In the genomic region with DNA sequence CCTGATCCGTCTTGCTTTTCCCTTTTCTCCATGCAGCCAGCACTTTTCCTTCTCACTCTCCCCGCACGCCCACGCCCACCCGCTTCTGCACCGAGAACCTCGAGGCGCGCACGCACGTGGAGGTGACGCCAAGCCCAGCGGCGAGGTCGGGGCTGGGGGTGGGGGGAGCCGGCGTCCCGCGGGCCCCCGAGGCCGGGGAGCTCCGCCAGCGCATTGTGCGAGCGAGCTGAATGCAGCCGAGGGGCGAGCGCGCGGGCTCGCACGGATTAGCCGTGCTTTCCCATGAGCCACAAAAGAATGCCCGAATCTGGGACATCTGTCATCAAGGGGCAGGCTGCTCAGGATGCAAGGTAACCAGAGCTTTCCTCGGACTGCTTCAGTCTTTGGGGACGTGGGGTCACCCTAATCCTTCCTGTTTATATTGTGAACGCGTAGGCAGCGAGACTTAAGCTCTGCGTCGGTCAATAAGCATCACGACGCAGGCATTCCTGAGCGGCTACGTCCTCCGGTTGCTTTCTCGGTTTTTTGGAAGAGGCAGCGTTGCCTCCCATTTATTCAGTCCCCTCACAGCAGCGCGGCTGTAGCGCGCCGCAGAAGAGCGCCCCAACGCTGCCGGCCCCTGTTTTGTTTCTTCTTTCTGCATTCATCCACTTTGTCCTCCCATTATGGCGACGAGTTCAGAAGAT, we compare ENCODE assay signal across 8 cellular contexts.
A peak's percentile ranks its signal among the peaks of the same experiment; 100 is the strongest.
DNase-seq lines count a peak whose midpoint lies in the region; ATAC-seq, FAIRE-seq and TF ChIP-seq lines count a peak whose summit lies in the region.
"Had no signal": no experiment of that assay in that cellular context is flagged by ENCODE, and none has a peak within 500 bp of the region (broad histone marks: within the 10 kb centered on the region; RNA-seq: fewer than 3 reads in every experiment).

No MANE protein-coding gene starts in this region.

- H3K4me3 Mint-ChIP-seq in progenitor cell of endocrine pancreas (ENCODE audit: low read depth) = peak overlapping the region; percentile 64

- no peaks in the 10 kb centered on the region for H3K9me3 ChIP-seq in hepatocyte (ENCODE audit: low read depth)

- H3K4me2 ChIP-seq in hepatocyte = peak overlapping the region; percentile 90

- 2% methylated on average over 46 of the region's 58 CpGs for WGBS in hepatocyte (ENCODE audit: low lambda C conversion rate, missing lambda C conversion rate)

- H3K27me3 Mint-ChIP-seq in progenitor cell of endocrine pancreas = peaks cover 78% of the 10 kb centered on the region

- H3K27ac Mint-ChIP-seq in progenitor cell of endocrine pancreas = peak overlapping the region; percentile 76

- no peaks in the 10 kb centered on the region for H3K9me2 ChIP-seq in hepatocyte (replicated peaks; ENCODE audit: insufficient read depth)

- peak; percentile 12 for DNase-seq in NOMO-1 treated with dmso at 0.1 percent for 144 hours (lab: John Stamatoyannopoulos, UW; ENCODE audit: unreplicated experiment)
- peak; percentile 34 for DNase-seq in astrocyte of the cerebellum (ENCODE audit: low read depth)
- peak; percentile 50 for DNase-seq in hepatocyte (ENCODE audit: low spot score)
- peak; percentile 29 for DNase-seq in progenitor cell of endocrine pancreas (ENCODE audit: low spot score, unreplicated experiment)
- no peak for DNase-seq in RCC 7860 (ENCODE audit: low spot score)

- no peak for TF ChIP-seq CTCF in astrocyte of the cerebellum (IDR thresholded peaks at IDR 0.05; ENCODE audit: low read depth, low read length, missing control alignments)
- TF ChIP-seq CTCF in hepatocyte (IDR thresholded peaks at IDR 0.05; ENCODE audit: poor library complexity) = peak; percentile 9
- TF ChIP-seq CTCF in progenitor cell of endocrine pancreas (IDR thresholded peaks at IDR 0.05; ENCODE audit: unreplicated experiment) = no peak

- no peaks in the 10 kb centered on the region for H4K20me1 ChIP-seq in hepatocyte (ENCODE audit: insufficient read depth, poor library complexity, severe bottlenecking)

- peaks cover 7% of the 10 kb centered on the region for H3K4me1 Mint-ChIP-seq in progenitor cell of endocrine pancreas (ENCODE audit: low read depth)

- H3K9me3 Mint-ChIP-seq in progenitor cell of endocrine pancreas (ENCODE audit: low read depth) = no peaks in the 10 kb centered on the region

- no peaks in the 10 kb centered on the region for H3K36me3 Mint-ChIP-seq in progenitor cell of endocrine pancreas (ENCODE audit: insufficient read depth)

- H3K36me3 ChIP-seq in hepatocyte (replicated peaks; ENCODE audit: insufficient read depth, low read depth) = no peaks in the 10 kb centered on the region

- ATAC-seq in GM19395 (IDR thresholded peaks at IDR 0.05; ENCODE audit: unreplicated experiment) = peak; percentile 43
- ATAC-seq in HG02798 (IDR thresholded peaks at IDR 0.05; ENCODE audit: poor library complexity, unreplicated experiment) = no peak

- H3K4me3 ChIP-seq in astrocyte of the cerebellum (ENCODE audit: low read depth, low read length) = peak overlapping the region; percentile 54
- peak overlapping the region; percentile 35 for H3K4me3 ChIP-seq in hepatocyte

- H3K27ac ChIP-seq in hepatocyte = no peak overlapping the region

- FAIRE-seq in RCC 7860 (lab: Jason Lieb, UNC) = no peak
- FAIRE-seq: TTC549 had no signal

- H2AFZ ChIP-seq in hepatocyte = peak overlapping the region; percentile 66

- H3K4me1 ChIP-seq in hepatocyte (ENCODE audit: insufficient read depth) = peaks cover 9% of the 10 kb centered on the region

- in situ Hi-C loops in astrocyte of the cerebellum (cut with HindIII; ENCODE audit: low sequenced_read_pairs) = no loop called here

- H3K27me3 ChIP-seq in hepatocyte = peaks cover 64% of the 10 kb centered on the region

- no peaks in the 10 kb centered on the region for H3K79me2 ChIP-seq in hepatocyte
